1 cellular context compared by ENCODE assay signal in genomic region chr3:129422897-129423296, GRCh38.
TF ChIP-seq lines count a peak whose summit lies in the region.

No MANE protein-coding gene starts in this region.

TF ChIP-seq in H1, 55 proteins besides CTCF, POLR2A, EP300 and RAD21:
- no peak for TF ChIP-seq TCF12 (IDR thresholded peaks at IDR 0.05; ENCODE audit: low read depth, low read length)
- TF ChIP-seq HDAC6 (IDR thresholded peaks at IDR 0.05; ENCODE audit: low read depth, low read length) = no peak
- no peak for TF ChIP-seq SP2 (IDR thresholded peaks at IDR 0.05; ENCODE audit: low read length)
- TF ChIP-seq GABPA (IDR thresholded peaks at IDR 0.05; ENCODE audit: borderline replicate concordance, insufficient read depth, low read length) = no peak
- no peak for TF ChIP-seq CEBPB (IDR thresholded peaks at IDR 0.05; ENCODE audit: low read depth, low read length)
- no peak for TF ChIP-seq MAX (IDR thresholded peaks at IDR 0.05)
- no peak for TF ChIP-seq TAF7 (optimal IDR thresholded peaks at IDR 0.05; ENCODE audit: borderline replicate concordance, low read depth, low read length)
- TF ChIP-seq SIRT6 (IDR thresholded peaks at IDR 0.05; ENCODE audit: low read length) = no peak
- no peak for TF ChIP-seq TAF1 (IDR thresholded peaks at IDR 0.05; ENCODE audit: low read depth, low read length)
- no peak for TF ChIP-seq RBBP5 (IDR thresholded peaks at IDR 0.05; ENCODE audit: borderline replicate concordance, low read depth, low read length)
- no peak for TF ChIP-seq POU5F1 (IDR thresholded peaks at IDR 0.05; ENCODE audit: low read depth, low read length)
- TF ChIP-seq KDM1A (IDR thresholded peaks at IDR 0.05; ENCODE audit: borderline replicate concordance, low read length) = no peak
